Comparison of ENCODE assay signal across 8 cellular contexts in genomic region chr7:101321491-101322401, GRCh38. TPM values are rescaled to one million over a fixed set of nuclear protein-coding genes. Genes with fewer than 3 reads are reported as not detected.
DNase-seq lines count a peak whose midpoint lies in the region; ATAC-seq and TF ChIP-seq lines count a peak whose summit lies in the region.

IFT22 (minus strand) TSS chr7:101321812; CDS start chr7:101321709, 103 bp downstream.

- intact Hi-C loops in Caco-2 (cut with micrococcal nuclease; ENCODE audit: unreplicated experiment), result loop anchor here (1.0 to 2.0 kb wide), 4 partner anchors 31 to 186 kb away; no protein-coding TSS in a partner anchor

- H3K4me3 Mint-ChIP-seq in Caco-2 (ENCODE audit: unreplicated experiment) (peak within 1 kb of the TSS; percentile 87), endothelial cell (ENCODE audit: unreplicated experiment) (peak within 1 kb of the TSS; percentile 94)

- H3K4me3 ChIP-seq in Caco-2 (ENCODE audit: low read depth, low read length) (peak within 1 kb of the TSS; percentile 95), HUES48 (ENCODE audit: low read depth, low read length) (peak within 1 kb of the TSS; percentile 95)

- peak; percentile 92 to 93 for DNase-seq in Caco-2
- DNase-seq in NOMO-1 treated with dmso at 0.1 percent for 144 hours (lab: John Stamatoyannopoulos, UW; ENCODE audit: unreplicated experiment), result peak; percentile 92
- peak; percentile 82 for DNase-seq in activated CD8-positive, alpha-beta memory T cell treated with anti-CD3 and anti-CD28 coated beads, Interleukin-2, amount 50 U/mL, for 4 hours
- DNase-seq in endothelial cell (ENCODE audit: low spot score), result peak; percentile 93
- DNase-seq in midbrain (lab: John Stamatoyannopoulos, UW), result peak; percentile 91
- DNase-seq in stimulated activated CD8-positive, alpha-beta memory T cell treated with anti-CD3 and anti-CD28 coated beads, Interleukin-15, amount 100 ng/mL, for 48 hours (ENCODE audit: low read depth in 2 of 2), result peak; percentile 84 to 86

- peak within 1 kb of the TSS; percentile 93 for H3K27ac ChIP-seq in HUES48 (ENCODE audit: low read depth, low read length)

- H3K4me1 Mint-ChIP-seq in Caco-2 (ENCODE audit: low read depth, unreplicated experiment) (no peaks in the 10 kb centered on the region), endothelial cell (ENCODE audit: unreplicated experiment) (peaks cover 5% of the 10 kb centered on the region)

- 0 out of 2 replicates have a peak, but pooled peaks cover 5% of the 10 kb centered on the region for H3K4me1 ChIP-seq in Caco-2
- peaks cover 4% of the 10 kb centered on the region; the same call in 1 of the 2 replicates for H3K4me1 ChIP-seq in HUES48 (ENCODE audit: control insufficient read depth, insufficient read depth, low read length)

- no peaks in the 10 kb centered on the region for H3K27me3 Mint-ChIP-seq in Caco-2 (ENCODE audit: insufficient read depth, unreplicated experiment)
- peaks cover 2% of the 10 kb centered on the region for H3K27me3 Mint-ChIP-seq in endothelial cell (ENCODE audit: unreplicated experiment)

- H3K9me3 Mint-ChIP-seq in Caco-2 (ENCODE audit: unreplicated experiment) (no peaks in the 10 kb centered on the region), endothelial cell (ENCODE audit: unreplicated experiment) (no peaks in the 10 kb centered on the region)

- H3K9ac ChIP-seq in HUES48 (ENCODE audit: low read depth, low read length), result peak within 1 kb of the TSS; percentile 87

- TSS peak; percentile 86 for BruUV-seq in Caco-2 (replicated peaks; lab: Mats Ljungman, UMichigan)

- H3K27me3 ChIP-seq in Caco-2 (replicated peaks; ENCODE audit: control insufficient read depth, insufficient read depth, low read length) (no peaks in the 10 kb centered on the region), HUES48 (ENCODE audit: control insufficient read depth, insufficient read depth, low read length) (no peaks in the 10 kb centered on the region)

- POLR2A ChIA-PET in Caco-2 (lab: Charles Lee), result interaction anchor here (1.5 kb wide), 2 partner anchors 14 to 41 kb away, joined by 11 to 19 read pairs; partner anchors contain the start of gene COL26A1

- TF ChIP-seq CTCF in Caco-2 (IDR thresholded peaks at IDR 0.05; ENCODE audit: insufficient read depth in 1 of 2, low read depth in 1 of 2, low read length in 1 of 2, severe bottlenecking in 1 of 2, unreplicated experiment in 1 of 2) (peak; percentile 53 to 66), endothelial cell (IDR thresholded peaks at IDR 0.05; ENCODE audit: unreplicated experiment) (no peak)

- H3K9me3 ChIP-seq in Caco-2, result no peaks in the 10 kb centered on the region
- no peaks in the 10 kb centered on the region for H3K9me3 ChIP-seq in HUES48 (ENCODE audit: control insufficient read depth, insufficient read depth, low read length)

- ATAC-seq in GM21367 (IDR thresholded peaks at IDR 0.05; ENCODE audit: unreplicated experiment), result peak; percentile 93

- H3K36me3 ChIP-seq in Caco-2 (ENCODE audit: control insufficient read depth, insufficient read depth, low read length), result no peaks in the 10 kb centered on the region
- peaks cover 8% of the 10 kb centered on the region; the same call in 1 of the 2 replicates for H3K36me3 ChIP-seq in HUES48 (ENCODE audit: control insufficient read depth, insufficient read depth, low read length)

- CTCF ChIA-PET in Caco-2 (lab: Charles Lee), result interaction anchor here (0.5 to 1.7 kb wide), 24 partner anchors 12 to 912 kb away, joined by 3 to 31 read pairs (median 4); partner anchors contain the start of genes COL26A1 and PLOD3

- H3K36me3 Mint-ChIP-seq in Caco-2 (ENCODE audit: insufficient read depth, unreplicated experiment) (peaks cover 16% of the 10 kb centered on the region), endothelial cell (ENCODE audit: low read depth, unreplicated experiment) (no peaks in the 10 kb centered on the region)

- H3K27ac Mint-ChIP-seq in Caco-2 (ENCODE audit: unreplicated experiment), result peak within 1 kb of the TSS; percentile 91
- H3K27ac Mint-ChIP-seq in endothelial cell (ENCODE audit: unreplicated experiment), result peak within 1 kb of the TSS; percentile 88

RNA-seq across cellular contexts. Expression of gene IFT22, which starts in this region (rescaled TPM):
- 14.4 and 17.4 TPM in 2 replicates for total RNA-seq in Caco-2 (2022)
- total RNA-seq in endothelial cell (ENCODE audit: unreplicated experiment), result 25.8 TPM

Comparison
In these comparisons a context has a peak if more than half of its experiments do, and no peak if none do; other contexts are left out.
1. Peak in every context shown above with its lines: DNase-seq, ATAC-seq, H3K4me3 ChIP-seq and H3K27ac ChIP-seq.